In genomic region chr10:688621-689426, GRCh38 we compare ENCODE assay signal across 8 cellular contexts. TPM values are rescaled to one million over a fixed set of nuclear protein-coding genes. Genes with fewer than 3 reads are reported as not detected.
A peak's percentile ranks its signal among the peaks of the same experiment; 100 is the strongest.
DNase-seq lines count a peak whose midpoint lies in the region; ATAC-seq and TF ChIP-seq lines count a peak whose summit lies in the region.

No MANE protein-coding gene starts in this region.

- no peak overlapping the region for H2AK5ac ChIP-seq in mesenchymal stem cell (ENCODE audit: low read length, severe bottlenecking)

- peak overlapping the region in 1 of 2 experiments; percentile 61 for H3K23ac ChIP-seq in mesenchymal stem cell (ENCODE audit: low read length in 2 of 2)

- intact Hi-C loops in vagina (cut with DNase I) = no loop called here

- TF ChIP-seq CTCF in AG10803 (conservative IDR thresholded peaks at IDR 0.05; ENCODE audit: low read length) (no peak), vagina (IDR thresholded peaks at IDR 0.05) (no peak)

- peak overlapping the region; percentile 90 for H3K9ac ChIP-seq in mesenchymal stem cell (ENCODE audit: low read length)

- H3K4me3 Mint-ChIP-seq in effector memory CD8-positive, alpha-beta T cell = peak overlapping the region; percentile 2 to 45

- H3K14ac ChIP-seq in mesenchymal stem cell (ENCODE audit: low read length in 2 of 2) = peak overlapping the region; percentile 79

- H3K79me1 ChIP-seq in mesenchymal stem cell (replicated peaks; ENCODE audit: low read length, poor library complexity, severe bottlenecking) = peaks cover 4% of the 10 kb centered on the region

- H3K27ac ChIP-seq in mesenchymal stem cell (ENCODE audit: low read length, poor library complexity, severe bottlenecking) = no peak overlapping the region
- peak overlapping the region; percentile 93 for H3K27ac ChIP-seq in vagina

- H3K27me3 ChIP-seq in mesenchymal stem cell (ENCODE audit: control insufficient read depth in 1 of 2, insufficient read depth in 1 of 2, low read length in 2 of 2) = peaks cover 0 to 10% of the 10 kb centered on the region in 2 experiments
- no peaks in the 10 kb centered on the region for H3K27me3 ChIP-seq in vagina

- no peak overlapping the region for H2BK5ac ChIP-seq in mesenchymal stem cell (ENCODE audit: low read depth, low read length, poor library complexity, severe bottlenecking)

- H3K36me3 ChIP-seq in mesenchymal stem cell (ENCODE audit: control insufficient read depth in 1 of 2, insufficient read depth in 2 of 2, low read depth in 1 of 2, low read length in 2 of 2) = peaks cover 0 to 6% of the 10 kb centered on the region in 2 experiments
- no peaks in the 10 kb centered on the region for H3K36me3 ChIP-seq in vagina

- no peaks in the 10 kb centered on the region for H3K9me3 ChIP-seq in mesenchymal stem cell (ENCODE audit: control insufficient read depth, low read length)
- no peaks in the 10 kb centered on the region for H3K9me3 ChIP-seq in vagina

- H3K27me3 Mint-ChIP-seq in effector memory CD8-positive, alpha-beta T cell = peaks cover 51 to 67% of the 10 kb centered on the region in 2 donors

- TF ChIP-seq POLR2A in vagina (IDR thresholded peaks at IDR 0.05) = no peak

- no peak overlapping the region for H2BK12ac ChIP-seq in mesenchymal stem cell (ENCODE audit: low read length in 2 of 2)

- no peak overlapping the region for H2AFZ ChIP-seq in mesenchymal stem cell (ENCODE audit: low read depth, low read length)

- H3K4me1 ChIP-seq in mesenchymal stem cell (ENCODE audit: control insufficient read depth, insufficient read depth, low read depth, low read length) (peaks cover 36% of the 10 kb centered on the region), vagina (peaks cover 48% of the 10 kb centered on the region)

- H3K4me3 ChIP-seq in AG10803 (ENCODE audit: low read length) = peak overlapping the region; percentile 73
- H3K4me3 ChIP-seq in Jurkat, Clone E6-1 (ENCODE audit: low read length) = peak overlapping the region; percentile 38
- H3K4me3 ChIP-seq in mesenchymal stem cell (ENCODE audit: insufficient read depth in 1 of 2, low read depth in 1 of 2, low read length in 2 of 2) = peak overlapping the region; percentile 90 to 97
- H3K4me3 ChIP-seq in vagina = peak overlapping the region; percentile 76 to 91

- no peak overlapping the region for H3K27ac Mint-ChIP-seq in effector memory CD8-positive, alpha-beta T cell

- peak; percentile 42 for DNase-seq in AG10803 (ENCODE audit: low read depth)
- no peak for DNase-seq in Jurkat, Clone E6-1 (ENCODE audit: low read depth, low spot score)
- DNase-seq in effector memory CD8-positive, alpha-beta T cell = no peak
- peak; percentile 67 for DNase-seq in mesenchymal stem cell
- no peak for DNase-seq in vagina (ENCODE audit: extremely low spot score in 2 of 2)
- DNase-seq in NCI-H2107 treated with DMSO at 0.1 percent for 48 hours (lab: John Stamatoyannopoulos, UW; ENCODE audit: unreplicated experiment) = no peak
- no peak for DNase-seq in SIG-M5 treated with dmso at 0.1 percent for 504 hours (lab: John Stamatoyannopoulos, UW; ENCODE audit: unreplicated experiment)

- no peak overlapping the region for H2BK120ac ChIP-seq in mesenchymal stem cell (ENCODE audit: low read depth, low read length)

- peak overlapping the region; percentile 74 for H4K8ac ChIP-seq in mesenchymal stem cell (ENCODE audit: low read length)

- no peaks in the 10 kb centered on the region for H3K9me3 Mint-ChIP-seq in effector memory CD8-positive, alpha-beta T cell

- no peak overlapping the region for H2BK15ac ChIP-seq in mesenchymal stem cell (ENCODE audit: low read depth, poor library complexity, severe bottlenecking)

- H3K18ac ChIP-seq in mesenchymal stem cell (ENCODE audit: low read depth in 1 of 2, low read length in 2 of 2) = peak overlapping the region; percentile 86 to 96

- no peaks in the 10 kb centered on the region for H3K36me3 Mint-ChIP-seq in effector memory CD8-positive, alpha-beta T cell (ENCODE audit: insufficient read depth)

- peak overlapping the region; percentile 70 for H4K91ac ChIP-seq in mesenchymal stem cell (ENCODE audit: low read length)

- H3K4me2 ChIP-seq in mesenchymal stem cell (ENCODE audit: low read length, poor library complexity, severe bottlenecking) = peak overlapping the region; percentile 82

- H3K4me1 Mint-ChIP-seq in effector memory CD8-positive, alpha-beta T cell (ENCODE audit: low read depth in 2 of 2) = peaks cover 0 to 5% of the 10 kb centered on the region in 2 donors

- H3K4ac ChIP-seq in mesenchymal stem cell (ENCODE audit: low read depth in 1 of 2, low read length in 2 of 2) = peak overlapping the region in 1 of 2 experiments; percentile 85

- no peak for ATAC-seq in effector memory CD8-positive, alpha-beta T cell (replicated peaks)
- ATAC-seq in HG03196 (IDR thresholded peaks at IDR 0.05; ENCODE audit: unreplicated experiment) = no peak

- 1% methylated on average over 74 of the region's 85 CpGs for WGBS in mesenchymal stem cell

RNA-seq across cellular contexts. Expression of gene DIP2C, which starts 0.6 kb away (rescaled TPM):
- polyA plus RNA-seq in Jurkat, Clone E6-1 (2012; ENCODE audit: insufficient read depth, insufficient read length) = 2.0 TPM
- polyA plus RNA-seq in mesenchymal stem cell (2013, experiment 1 of 2) = 11.6 TPM
- polyA plus RNA-seq in mesenchymal stem cell (2013, experiment 2 of 2) = 11.2 TPM
- 18.4 TPM for total RNA-seq in vagina

Comparison
In these comparisons a context has a peak if more than half of its experiments do, and no peak if none do; other contexts are left out.
1. DNase-seq: peak in AG10803 (single experiment) and mesenchymal stem cell (single experiment); none in Jurkat, Clone E6-1 (single experiment), effector memory CD8-positive, alpha-beta T cell (0 of 3), vagina (0 of 2), NCI-H2107 treated with DMSO at 0.1 percent for 48 hours (single experiment) and SIG-M5 treated with dmso at 0.1 percent for 504 hours (single experiment).
2. H3K4me3 ChIP-seq: peak in every context shown above with its lines; median percentile 94 in mesenchymal stem cell; 84 in vagina; 73 in AG10803; 38 in Jurkat, Clone E6-1.